ENCODE assay signal across 14 cellular contexts in the genomic region with DNA sequence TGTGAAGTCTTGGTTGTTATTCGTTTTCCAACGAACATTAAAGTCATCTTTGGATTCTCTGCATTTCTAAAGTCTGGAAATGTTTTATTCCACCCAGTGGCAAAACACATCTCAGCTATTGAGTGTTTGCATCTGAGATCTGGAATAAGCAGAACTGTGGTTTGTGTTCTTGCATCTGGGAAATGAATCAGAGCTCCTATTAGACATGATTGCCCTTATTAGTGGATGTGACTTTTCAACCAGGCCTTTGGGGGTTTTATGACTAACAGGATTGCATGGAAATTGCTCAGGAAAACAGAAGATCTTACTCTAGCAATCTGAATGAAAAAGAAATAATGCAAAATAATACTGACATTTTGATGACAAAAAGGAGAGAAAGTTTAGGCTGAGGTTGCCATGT.
DNase-seq lines count a peak whose midpoint lies in the region; ATAC-seq, FAIRE-seq and TF ChIP-seq lines count a peak whose summit lies in the region.
"Had no signal": no experiment of that assay in that cellular context is flagged by ENCODE, and none has a peak within 500 bp of the region (broad histone marks: within the 10 kb centered on the region; RNA-seq: fewer than 3 reads in every experiment).

No MANE protein-coding gene starts in this region.

- 57 to 69% methylated on average over 2 of the region's 2 CpGs for WGBS in pancreas, 2 donors

- intact Hi-C loops in pancreas (cut with DNase I), result no loop called here

- H3K4me3 ChIP-seq in choroid plexus epithelial cell (ENCODE audit: low read depth, low read length) (no peak overlapping the region), keratinocyte (ENCODE audit: control insufficient read depth in 2 of 3, extremely low read depth in 1 of 3, insufficient read depth in 2 of 3, low read depth in 1 of 3, low read length in 3 of 3) (no peak overlapping the region), pancreas (no peak overlapping the region)
- H3K4me3 ChIP-seq: left lung, SJCRH30 had no signal

- H3K9me3 ChIP-seq in keratinocyte (ENCODE audit: control insufficient read depth, low read depth, low read length) (peaks cover 5% of the 10 kb centered on the region), pancreas (no peaks in the 10 kb centered on the region)
- H3K9me3 ChIP-seq: SJCRH30 had no signal

- H3K79me2 ChIP-seq in keratinocyte (ENCODE audit: control insufficient read depth, insufficient read depth, low read length), result no peaks in the 10 kb centered on the region
- H3K79me2 ChIP-seq: parathyroid adenoma had no signal

- H2AFZ ChIP-seq in keratinocyte (ENCODE audit: control insufficient read depth, low read length), result no peak overlapping the region
- H2AFZ ChIP-seq: parathyroid adenoma had no signal

- no peak overlapping the region for H3K4me2 ChIP-seq in keratinocyte (ENCODE audit: control insufficient read depth, extremely low read depth, insufficient read depth, low read depth, low read length)

- no peak for ATAC-seq in pancreas
- ATAC-seq: left lung; stimulated activated naive B cell treated with anti-CD40 and anti-IgM and Interleukin-4, amounts not matched to agents 10 μg/mL and 1 μg/mL and 100 μg/mL, for 72 hours had no signal

- H3K27me3 ChIP-seq in keratinocyte (ENCODE audit: control insufficient read depth, extremely low read depth, insufficient read depth, low read length), result no peaks in the 10 kb centered on the region
- H3K27me3 ChIP-seq in pancreas, result no peaks in the 10 kb centered on the region
- H3K27me3 ChIP-seq: left lung, SJCRH30 had no signal

- H4K20me1 ChIP-seq in keratinocyte (ENCODE audit: control insufficient read depth, extremely low read depth, insufficient read depth, low read length), result no peaks in the 10 kb centered on the region

- no peak for TF ChIP-seq POLR2A in GM12891 (IDR thresholded peaks at IDR 0.05; ENCODE audit: low read depth, low read length)

- FAIRE-seq in keratinocyte (lab: Jason Lieb, UNC) (peak; percentile 77), urothelium cell line (lab: Jason Lieb, UNC) (no peak), pancreas (lab: Jason Lieb, UNC) (no peak), GM12891 (lab: Jason Lieb, UNC) (no peak)

- H3K9ac ChIP-seq in keratinocyte (ENCODE audit: control insufficient read depth, extremely low read depth, insufficient read depth, low read length), result no peak overlapping the region
- H3K9ac ChIP-seq: parathyroid adenoma had no signal

- H3K9me1 ChIP-seq in keratinocyte (ENCODE audit: control insufficient read depth, extremely low read depth, insufficient read depth, low read length), result no peaks in the 10 kb centered on the region

- dilution Hi-C loops in keratinocyte (cut with MboI; ENCODE audit: extremely low pct_ligation_motif_present, low sequenced_read_pairs), result no loop called here

- peak; percentile 73 for DNase-seq in AG08396 (ENCODE audit: low spot score)
- DNase-seq in HT1080 (ENCODE audit: low read depth), result peak; percentile 59
- peak; percentile 71 for DNase-seq in choroid plexus epithelial cell (ENCODE audit: low read depth)
- no peak for DNase-seq in keratinocyte (ENCODE audit: low read depth, low spot score)
- DNase-seq in urothelium cell line (ENCODE audit: low spot score), result no peak
- DNase-seq in NCI-H82 (lab: John Stamatoyannopoulos, UW), result no peak
- no peak for DNase-seq in pancreas
- no peak for DNase-seq in GM12891 (ENCODE audit: insufficient read length, low spot score)
- DNase-seq: activated CD4-positive, alpha-beta T cell treated with anti-CD3 and anti-CD28 coated beads, Interleukin-2, amount 10 ng/mL, durations not matched to agents 24 days and 14 days; left lung; NCI-H2171 treated with DMSO at 0.1 percent for 48 hours; SJCRH30; stimulated activated naive B cell treated with anti-CD40 and anti-IgM and Interleukin-4, amounts not matched to agents 10 μg/mL and 1 μg/mL and 100 μg/mL, for 72 hours had no signal

- H3K36me3 ChIP-seq in keratinocyte (ENCODE audit: control insufficient read depth in 2 of 2, extremely low read depth in 1 of 2, insufficient read depth in 2 of 2, low read length in 2 of 2) (no peaks in the 10 kb centered on the region), pancreas (no peaks in the 10 kb centered on the region)
- H3K36me3 ChIP-seq: left lung, SJCRH30 had no signal

- H3K4me1 ChIP-seq in keratinocyte (ENCODE audit: control insufficient read depth, extremely low read depth, insufficient read depth, low read length) (peaks cover 3% of the 10 kb centered on the region), pancreas (no peaks in the 10 kb centered on the region)
- H3K4me1 ChIP-seq: left lung, parathyroid adenoma, SJCRH30 had no signal

- H3K27ac ChIP-seq in keratinocyte (ENCODE audit: control insufficient read depth, insufficient read depth, low read length), result no peak overlapping the region
- no peak overlapping the region for H3K27ac ChIP-seq in pancreas
- H3K27ac ChIP-seq: left lung, parathyroid adenoma, SJCRH30 had no signal

- TF ChIP-seq CTCF in choroid plexus epithelial cell (conservative IDR thresholded peaks at IDR 0.05; ENCODE audit: low read depth, low read length) (no peak), keratinocyte (optimal IDR thresholded peaks at IDR 0.05 in 1 of 3, IDR thresholded peaks at IDR 0.05 in 1 of 3, conservative IDR thresholded peaks at IDR 0.05 in 1 of 3; ENCODE audit: extremely low read depth in 1 of 3, insufficient read depth in 2 of 3, low read length in 3 of 3) (no peak), pancreas (IDR thresholded peaks at IDR 0.05) (no peak)

TF ChIP-seq in GM12891, 5 proteins besides CTCF, POLR2A, EP300 and RAD21:
- TF ChIP-seq POLR2AphosphoS5 (IDR thresholded peaks at IDR 0.05; ENCODE audit: low read depth, low read length), result no peak
- TF ChIP-seq POU2F2 (IDR thresholded peaks at IDR 0.05; ENCODE audit: low read depth, low read length), result no peak
- no peak for TF ChIP-seq PAX5 (IDR thresholded peaks at IDR 0.05; ENCODE audit: insufficient read depth, low read length, severe bottlenecking)
- TF ChIP-seq SPI1 (IDR thresholded peaks at IDR 0.05; ENCODE audit: low read depth, low read length), result no peak
- no peak for TF ChIP-seq TAF1 (IDR thresholded peaks at IDR 0.05; ENCODE audit: low read depth, low read length)
TF ChIP-seq in GM12891: peak in this region for 0.

Comparison
In these comparisons a context has a peak if more than half of its experiments do, and no peak if none do; other contexts are left out.
1. DNase-seq: peak in AG08396 (single experiment), HT1080 (single experiment) and choroid plexus epithelial cell (single experiment); none in keratinocyte (single experiment), urothelium cell line (single experiment), NCI-H82 (single experiment), pancreas (0 of 6) and GM12891 (single experiment).